In the genomic region with DNA sequence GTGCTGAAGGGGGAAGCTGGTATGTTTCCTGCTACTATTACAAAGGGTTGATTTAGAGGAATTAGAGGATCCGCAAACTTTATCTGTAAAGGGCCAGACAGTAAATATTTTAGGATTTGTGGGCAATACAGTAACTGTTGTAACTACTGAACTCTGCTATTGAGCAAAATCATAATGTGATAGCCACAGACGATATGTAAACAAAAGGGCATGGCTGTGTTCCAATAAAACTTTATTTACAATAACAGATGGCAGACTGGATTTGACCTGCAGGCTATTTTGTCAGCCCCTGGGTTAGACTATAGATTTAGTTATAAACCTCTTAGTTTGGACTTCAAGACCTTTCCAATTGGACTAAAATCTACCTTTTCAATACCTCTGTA, we compare ENCODE assay signal across 16 cellular contexts. TPM values are rescaled to one million over a fixed set of nuclear protein-coding genes. Genes with fewer than 3 reads are reported as not detected.
DNase-seq lines count a peak whose midpoint lies in the region; ATAC-seq, FAIRE-seq and TF ChIP-seq lines count a peak whose summit lies in the region.
"Had no signal": no experiment of that assay in that cellular context is flagged by ENCODE, and none has a peak within 500 bp of the region (broad histone marks: within the 10 kb centered on the region; RNA-seq: fewer than 3 reads in every experiment).

No MANE protein-coding gene starts in this region.

- H3K4me3 ChIP-seq in right atrium auricular region: no peak overlapping the region
- peak overlapping the region; percentile 64 for H3K4me3 ChIP-seq in endodermal cell (ENCODE audit: low read length)
- no peak overlapping the region for H3K4me3 ChIP-seq in small intestine (ENCODE audit: low read depth in 1 of 2, low read length in 2 of 2)
- H3K4me3 ChIP-seq: MG63, PC-9 had no signal

- ATAC-seq in left ventricle myocardium superior: no peak

- no peak overlapping the region for H3K9ac ChIP-seq in endodermal cell (ENCODE audit: extremely low read depth, low read length, poor library complexity, severe bottlenecking)

- TF ChIP-seq CTCF in right atrium auricular region (IDR thresholded peaks at IDR 0.05) (no peak), endodermal cell (conservative IDR thresholded peaks at IDR 0.05) (no peak)

- intact Hi-C loops in left ventricle myocardium superior (cut with micrococcal nuclease): no loop called here

- peaks cover 10% of the 10 kb centered on the region for H3K4me1 Mint-ChIP-seq in endodermal cell
- H3K4me1 Mint-ChIP-seq: H9 had no signal

- 73 to 100% methylated on average over 1 to 2 of the region's 2 CpGs for WGBS in endodermal cell (ENCODE audit: insufficient coverage in 1 of 2, insufficient read length in 1 of 2), 2 experiments
- WGBS in small intestine, 3 donors: 22 to 54% (median 35%) methylated on average over 2 of the region's 2 CpGs

- H3K27ac Mint-ChIP-seq in endodermal cell: no peak overlapping the region
- H3K27ac Mint-ChIP-seq: H9 had no signal

- no peak for DNase-seq in right atrium auricular region (ENCODE audit: low spot score)
- no peak for DNase-seq in left ventricle myocardium superior
- peak; percentile 42 for DNase-seq in NCI-H774 (lab: John Stamatoyannopoulos, UW)
- DNase-seq in endodermal cell: no peak
- DNase-seq in small intestine: no peak
- no peak for DNase-seq in activated naive CD4-positive, alpha-beta T cell treated with Interleukin-2 at 50 U/mL for 16 hours
- no peak for DNase-seq in cerebellar nuclear complex (lab: John Stamatoyannopoulos, UW)
- DNase-seq: ACHN, AML-193, H9, MG63, NCI-H1092, NCI-H187, NCI-H446 treated with DMSO at 0.1 percent for 48 hours, NCI-H748 treated with DMSO at 0.1 percent for 48 hours, PC-9 had no signal

- no peaks in the 10 kb centered on the region for H3K27me3 ChIP-seq in right atrium auricular region
- no peaks in the 10 kb centered on the region for H3K27me3 ChIP-seq in endodermal cell (ENCODE audit: control insufficient read depth, insufficient read depth, low read length, poor library complexity, severe bottlenecking)
- H3K27me3 ChIP-seq in small intestine (ENCODE audit: control insufficient read depth in 2 of 2, insufficient read depth in 2 of 2, low read length in 2 of 2): no peaks in the 10 kb centered on the region
- H3K27me3 ChIP-seq: MG63 had no signal

- peaks cover 0 to 6% of the 10 kb centered on the region in 2 donors for H3K4me1 ChIP-seq in right atrium auricular region
- H3K4me1 ChIP-seq in endodermal cell (ENCODE audit: control insufficient read depth, insufficient read depth, low read length): peaks cover 6% of the 10 kb centered on the region
- H3K4me1 ChIP-seq in small intestine (ENCODE audit: control insufficient read depth in 2 of 2, insufficient read depth in 1 of 2, low read depth in 1 of 2, low read length in 1 of 2): peaks cover 2% of the 10 kb centered on the region in 2 donors

- no peaks in the 10 kb centered on the region for H3K36me3 Mint-ChIP-seq in endodermal cell (ENCODE audit: low read depth)

- H3K36me3 ChIP-seq in right atrium auricular region (no peaks in the 10 kb centered on the region), endodermal cell (ENCODE audit: control insufficient read depth, insufficient read depth, low read length) (no peaks in the 10 kb centered on the region), small intestine (ENCODE audit: control insufficient read depth in 2 of 2, insufficient read depth in 2 of 2, low read length in 2 of 2) (no peaks in the 10 kb centered on the region)
- H3K36me3 ChIP-seq: MG63 had no signal

- no peak overlapping the region for H3K4me3 Mint-ChIP-seq in endodermal cell
- H3K4me3 Mint-ChIP-seq: H9 had no signal

- no peaks in the 10 kb centered on the region for H3K27me3 Mint-ChIP-seq in endodermal cell (ENCODE audit: insufficient read depth)

- no peak for FAIRE-seq in small intestine (lab: Jason Lieb, UNC)

- H3K9me3 ChIP-seq in right atrium auricular region (no peaks in the 10 kb centered on the region), endodermal cell (ENCODE audit: control insufficient read depth, low read length) (no peaks in the 10 kb centered on the region), small intestine (ENCODE audit: control insufficient read depth, low read depth) (no peaks in the 10 kb centered on the region)
- H3K9me3 ChIP-seq: MG63 had no signal

- H3K27ac ChIP-seq in right atrium auricular region: peak overlapping the region; percentile 67 to 84
- no peak overlapping the region for H3K27ac ChIP-seq in endodermal cell (ENCODE audit: low read depth, low read length)
- H3K27ac ChIP-seq in small intestine (ENCODE audit: low read depth in 1 of 2, low read length in 1 of 2): peak overlapping the region; percentile 9 to 65
- H3K27ac ChIP-seq: PC-9 had no signal

- H3K9me3 Mint-ChIP-seq in endodermal cell: no peaks in the 10 kb centered on the region
- H3K9me3 Mint-ChIP-seq: H9 had no signal

RNA-seq across cellular contexts. Expression of gene KCNMB2, which starts 27.8 kb away (rescaled TPM):
- total RNA-seq in right atrium auricular region (10 to 100 TPM in 1 of 2 donors, 1 to 10 TPM in 1; 2.8 to 18.2 TPM), left ventricle myocardium superior (2.7 TPM), endodermal cell (not detected)
- polyA plus RNA-seq in endodermal cell (2013, experiment 1 of 2): 0.93 TPM
- 0.75 TPM for polyA plus RNA-seq in endodermal cell (2013, experiment 2 of 2)
- 1 to 10 TPM in 1 of 3 donors, under 1 TPM in 1, not detected in 1; 0.06 to 1.4 TPM for polyA plus RNA-seq in small intestine
- total RNA-seq: H9, PC-9 had no signal
